In genomic region chrX:69431417-69431816, GRCh38 we compare ENCODE assay signal across 26 cellular contexts.
"Had no signal": no experiment of that assay in that cellular context is flagged by ENCODE, and none has a peak within 500 bp of the region (broad histone marks: within the 10 kb centered on the region; RNA-seq: fewer than 3 reads in every experiment).

No MANE protein-coding gene starts in this region.

- H3K4me3 ChIP-seq: coronary artery, esophagus squamous epithelium, heart right ventricle, lower lobe of right lung, pancreas, smooth muscle cell, stomach, testis, tibial artery had no signal

- H3K27me3 ChIP-seq: neutrophil, testis, tibial artery had no signal

- FAIRE-seq: endometrium, pancreas had no signal

- H3K4me2 ChIP-seq: smooth muscle cell had no signal

- H3K4me1 ChIP-seq: esophagus squamous epithelium, heart right ventricle, lower lobe of right lung, pancreas, stomach, testis, tibial artery had no signal

- H3K27ac ChIP-seq: coronary artery, esophagus squamous epithelium, heart right ventricle, lower lobe of right lung, neutrophil, pancreas, stomach, testis, tibial artery had no signal

- H3K36me3 ChIP-seq: esophagus squamous epithelium, heart right ventricle, lower lobe of right lung, neutrophil, pancreas, stomach, tibial artery had no signal

- DNase-seq: dermis blood vessel endothelial cell; effector memory CD4-positive, alpha-beta T cell; erythroblast; esophagus squamous epithelium; foreskin melanocyte; glutamatergic neuron; hippocampal formation; immature natural killer cell; islet precursor cell; left ventricle myocardium superior; lower lobe of right lung; natural killer cell; pancreas; stimulated activated CD4-positive, alpha-beta T cell treated with anti-CD3 and anti-CD28 coated beads, Interleukin-12 subunit alpha, Interleukin-12 subunit beta, amount 100 ng/mL, for 4 hours; stimulated activated CD4-positive, alpha-beta T cell treated with anti-CD3 and anti-CD28 coated beads, Interleukin-1b, Interleukin-23, amount 100 ng/mL, for 48 hours; stimulated activated CD4-positive, alpha-beta T cell treated with anti-CD3 and anti-CD28 coated beads, Interleukin-4, amount 100 ng/mL, for 1 hour; stimulated activated CD8-positive, alpha-beta memory T cell treated with anti-CD3 and anti-CD28 coated beads, Interleukin-4, amount 100 ng/mL, for 48 hours; stimulated activated naive CD4-positive, alpha-beta T cell; stomach; testis; tibial artery had no signal

- H3K9me3 ChIP-seq: esophagus squamous epithelium, lower lobe of right lung, neutrophil, pancreas, stomach, testis, tibial artery had no signal

- ATAC-seq: lower lobe of right lung, natural killer cell, pancreas had no signal
